Comparison of ENCODE assay signal across 1 cellular context in genomic region chr16:84988328-84989080, GRCh38.
TF ChIP-seq lines count a peak whose summit lies in the region.

No MANE protein-coding gene starts in this region.

TF ChIP-seq in WTC11, 78 proteins besides CTCF, POLR2A, EP300 and RAD21 (continued from another document):
- TF ChIP-seq ZNF512 (CRISPR knock-in tag; IDR thresholded peaks at IDR 0.05; ENCODE audit: borderline replicate concordance) (no peak), ZNF423 (CRISPR knock-in tag; IDR thresholded peaks at IDR 0.05) (no peak)
